In genomic region chr6:16238057-16238657, GRCh38 we compare ENCODE assay signal across 8 cellular contexts. TPM values are rescaled to one million over a fixed set of nuclear protein-coding genes. Genes with fewer than 3 reads are reported as not detected.
DNase-seq lines count a peak whose midpoint lies in the region; ATAC-seq and TF ChIP-seq lines count a peak whose summit lies in the region.

Gene GMPR (plus strand): TSS chr6:16238587. CDS start chr6:16238694, 107 bp downstream.

- TF ChIP-seq CTCF in DOHH2 (IDR thresholded peaks at IDR 0.05; ENCODE audit: low read depth, low read length, poor library complexity, severe bottlenecking) (no peak), coronary artery (IDR thresholded peaks at IDR 0.05) (no peak)

- peak within 1 kb of the TSS; percentile 73 for H3K4me2 ChIP-seq in DOHH2 (ENCODE audit: low read length)

- H3K9me3 ChIP-seq in DOHH2 (ENCODE audit: control insufficient read depth, insufficient read depth, low read length): no peaks in the 10 kb centered on the region

- H3K27ac ChIP-seq in DOHH2 (ENCODE audit: low read depth, low read length) (no peak within 1 kb of the TSS), coronary artery (peak within 1 kb of the TSS; percentile 87 to 90)

- DNase-seq in MV-4-11 (lab: John Stamatoyannopoulos, UW) (peak; percentile 51), coronary artery (ENCODE audit: low spot score) (peak; percentile 91), left lobe of liver (ENCODE audit: low spot score) (peak; percentile 88), GOT3 (lab: John Stamatoyannopoulos, UW) (no peak)
- DNase-seq in activated CD4-positive, alpha-beta T cell treated with anti-CD3 and anti-CD28 coated beads for 48 hours: peak; percentile 80
- DNase-seq in stimulated activated CD4-positive, alpha-beta T cell treated with anti-CD3 and anti-CD28 coated beads, Interleukin-2, amount 100 ng/mL, for 48 hours: peak; percentile 48 to 66

- H3K27me3 ChIP-seq in DOHH2 (ENCODE audit: control insufficient read depth, low read length): peaks cover 50% of the 10 kb centered on the region

- no peaks in the 10 kb centered on the region for H3K36me3 ChIP-seq in DOHH2 (ENCODE audit: control insufficient read depth, low read length)

- no peaks in the 10 kb centered on the region for H3K9me2 ChIP-seq in DOHH2 (replicated peaks; ENCODE audit: control insufficient read depth, low read length)

- peak within 1 kb of the TSS; percentile 68 for H3K4me3 ChIP-seq in DOHH2 (ENCODE audit: low read length)
- peak within 1 kb of the TSS; percentile 88 for H3K4me3 ChIP-seq in coronary artery

- H3K4me1 ChIP-seq in DOHH2 (ENCODE audit: control insufficient read depth, low read length): peaks cover 41% of the 10 kb centered on the region

- H3F3A ChIP-seq in DOHH2 (ENCODE audit: control insufficient read depth, insufficient read depth): peaks cover 14% of the 10 kb centered on the region

- H3K79me2 ChIP-seq in DOHH2 (ENCODE audit: control insufficient read depth, low read length): no peaks in the 10 kb centered on the region

- ATAC-seq in GM21786 (IDR thresholded peaks at IDR 0.05; ENCODE audit: unreplicated experiment) (peak; percentile 55), left lobe of liver (peak; percentile 85)

- H4K20me1 ChIP-seq in DOHH2 (ENCODE audit: control insufficient read depth, insufficient read depth, low read depth, low read length): no peaks in the 10 kb centered on the region

RNA-seq across cellular contexts. Expression of gene GMPR, which starts in this region (rescaled TPM):
- total RNA-seq in left lobe of liver: 4.3 TPM
